In genomic region chr10:111128331-111129167, GRCh38 we compare ENCODE assay signal across 1 cellular context.
TF ChIP-seq lines count a peak whose summit lies in the region.

No MANE protein-coding gene starts in this region.

TF ChIP-seq in K562, 482 proteins besides CTCF, POLR2A, EP300 and RAD21 (continued from another document):
- TF ChIP-seq PBX2 (CRISPR knock-in tag; IDR thresholded peaks at IDR 0.05; ENCODE audit: low read depth) (no peak), PBX2 (tag; conservative IDR thresholded peaks at IDR 0.05; ENCODE audit: low read depth) (0 out of 2 replicates have a peak, but pooled peaks have one; percentile 51), FOXK2 (conservative IDR thresholded peaks at IDR 0.05 in 1 of 2, IDR thresholded peaks at IDR 0.05 in 1 of 2; ENCODE audit: low read depth in 2 of 2) (no peak), GTF2A2 (tag; IDR thresholded peaks at IDR 0.05) (no peak), VEZF1 (CRISPR knock-in tag; IDR thresholded peaks at IDR 0.05) (peak; percentile 97), ESRRB (CRISPR knock-in tag; IDR thresholded peaks at IDR 0.05; ENCODE audit: borderline replicate concordance) (no peak), DPF2 (IDR thresholded peaks at IDR 0.05) (0 out of 2 replicates have a peak, but pooled peaks have one; percentile 19), MEIS2 (IDR thresholded peaks at IDR 0.05; ENCODE audit: partially characterized antibody) (peak; percentile 53), SRSF3 (IDR thresholded peaks at IDR 0.05; ENCODE audit: insufficient read depth, low read length) (no peak), ZNF23 (CRISPR knock-in tag; IDR thresholded peaks at IDR 0.05) (no peak), ATF7 (IDR thresholded peaks at IDR 0.05) (peak; percentile 19; the same call in 1 of the 2 replicates), JUND (IDR thresholded peaks at IDR 0.05; ENCODE audit: borderline replicate concordance, low read depth, low read length) (peak; percentile 80), JUND (tag; IDR thresholded peaks at IDR 0.05; ENCODE audit: borderline replicate concordance, low read depth, low read length) (peak; percentile 59; the same call in 1 of the 3 replicates), STAT5B (CRISPR knock-in tag; IDR thresholded peaks at IDR 0.05) (no peak), U2AF1 (optimal IDR thresholded peaks at IDR 0.05; ENCODE audit: low read depth, low read length) (no peak), ARID1B (IDR thresholded peaks at IDR 0.05) (0 out of 2 replicates have a peak, but pooled peaks have one; percentile 25), ATF3 (IDR thresholded peaks at IDR 0.05) (peak; percentile 79), ATF3 (CRISPR knock-in tag; conservative IDR thresholded peaks at IDR 0.05) (no peak), FOXK1 (CRISPR knock-in tag; IDR thresholded peaks at IDR 0.05; ENCODE audit: borderline replicate concordance) (no peak), FOSL1 (tag; conservative IDR thresholded peaks at IDR 0.05) (peak; percentile 92), YBX1 (IDR thresholded peaks at IDR 0.05) (no peak)
